Comparison of ENCODE assay signal across 17 cellular contexts in genomic region chr12:71654200-71654599, GRCh38. TPM values are rescaled to one million over a fixed set of nuclear protein-coding genes. Genes with fewer than 3 reads are reported as not detected.
DNase-seq lines count a peak whose midpoint lies in the region; ATAC-seq, FAIRE-seq and TF ChIP-seq lines count a peak whose summit lies in the region.
"Had no signal": no experiment of that assay in that cellular context is flagged by ENCODE, and none has a peak within 500 bp of the region (broad histone marks: within the 10 kb centered on the region; RNA-seq: fewer than 3 reads in every experiment).

No MANE protein-coding gene starts in this region.

- H3K27ac ChIP-seq in mammary epithelial cell (ENCODE audit: insufficient read depth, low read depth, low read length) (no peak overlapping the region), small intestine (ENCODE audit: low read depth in 1 of 2, low read length in 1 of 2) (no peak overlapping the region), upper lobe of left lung (no peak overlapping the region)
- H3K27ac ChIP-seq: SJCRH30 had no signal

- FAIRE-seq in small intestine (lab: Jason Lieb, UNC) = peak; percentile 77
- FAIRE-seq: GM18507 had no signal

- H3K79me2 ChIP-seq in mammary epithelial cell (ENCODE audit: insufficient read depth, low read length) (peaks cover 97% of the 10 kb centered on the region), Loucy (ENCODE audit: insufficient read depth, low read length) (peaks cover 83% of the 10 kb centered on the region)

- peaks cover 38% of the 10 kb centered on the region for H3K36me3 Mint-ChIP-seq in MCF 10A (ENCODE audit: insufficient read depth, unreplicated experiment)

- H3K9me3 ChIP-seq in mammary epithelial cell (replicated peaks; ENCODE audit: insufficient read depth, low read length) (no peaks in the 10 kb centered on the region), Loucy (ENCODE audit: insufficient read depth, low read depth, low read length) (peaks cover 4% of the 10 kb centered on the region; the same call in 1 of the 2 replicates), small intestine (ENCODE audit: control insufficient read depth, low read depth) (no peaks in the 10 kb centered on the region), upper lobe of left lung (no peaks in the 10 kb centered on the region)
- H3K9me3 ChIP-seq: BE2C, Caco-2 had no signal

- H3K4me2 ChIP-seq in mammary epithelial cell (ENCODE audit: insufficient read depth, low read depth, low read length) = no peak overlapping the region
- H3K4me2 ChIP-seq in Loucy (ENCODE audit: low read depth, low read length, poor library complexity, severe bottlenecking) = peak overlapping the region; percentile 71

- no peak for TF ChIP-seq EP300 in upper lobe of left lung (IDR thresholded peaks at IDR 0.05)

- peaks cover 27% of the 10 kb centered on the region for H3K36me3 ChIP-seq in mammary epithelial cell (ENCODE audit: insufficient read depth, low read length)
- H3K36me3 ChIP-seq in Loucy (ENCODE audit: insufficient read depth, low read length) = peaks cover 16% of the 10 kb centered on the region
- H3K36me3 ChIP-seq in small intestine (ENCODE audit: control insufficient read depth in 2 of 2, insufficient read depth in 2 of 2, low read length in 2 of 2) = peaks cover 11 to 18% of the 10 kb centered on the region in 2 donors
- H3K36me3 ChIP-seq in upper lobe of left lung = peaks cover 0 to 75% (median 12%) of the 10 kb centered on the region in 4 donors

- H3K9me2 ChIP-seq in Loucy (replicated peaks; ENCODE audit: low read depth, low read length) = no peaks in the 10 kb centered on the region

- H3K9me3 Mint-ChIP-seq in MCF 10A (ENCODE audit: unreplicated experiment) = no peaks in the 10 kb centered on the region

- H3K9ac ChIP-seq in mammary epithelial cell (ENCODE audit: insufficient read depth, low read length) (no peak overlapping the region), Loucy (ENCODE audit: low read depth, low read length, poor library complexity, severe bottlenecking) (no peak overlapping the region)

- no peaks in the 10 kb centered on the region for H3F3A ChIP-seq in Loucy (ENCODE audit: low read depth)

- WGBS in mammary epithelial cell (ENCODE audit: low coverage, missing lambda C conversion rate) = 81% methylated on average over 3 of the region's 3 CpGs
- WGBS in small intestine, 3 donors = 79 to 98% (median 86%) methylated on average over 3 of the region's 3 CpGs
- 77 to 95% methylated on average over 3 of the region's 3 CpGs for WGBS in upper lobe of left lung, 2 donors

- CTCF ChIA-PET in mammary epithelial cell (lab: Charles Lee; ENCODE audit: low non-redundant PET) (no interaction called here), MCF 10A (lab: Yijun Ruan, JAX) (interaction anchor here (1.0 to 1.2 kb wide), 2 partner anchors 14 to 93 kb away, joined by 3 to 4 read pairs; no protein-coding TSS in a partner anchor)

- H3K4me1 Mint-ChIP-seq in MCF 10A (ENCODE audit: insufficient read depth, unreplicated experiment) = peaks cover 18% of the 10 kb centered on the region

- no peak for TF ChIP-seq POLR2A in upper lobe of left lung (IDR thresholded peaks at IDR 0.05)

- H3K27ac Mint-ChIP-seq in MCF 10A (ENCODE audit: low read depth, unreplicated experiment) = no peak overlapping the region

- no peaks in the 10 kb centered on the region for H3K27me3 ChIP-seq in mammary epithelial cell (ENCODE audit: insufficient read depth, low read length)
- no peaks in the 10 kb centered on the region for H3K27me3 ChIP-seq in Loucy (ENCODE audit: insufficient read depth, low read length, poor library complexity, severe bottlenecking)
- no peaks in the 10 kb centered on the region for H3K27me3 ChIP-seq in small intestine (ENCODE audit: control insufficient read depth in 2 of 2, insufficient read depth in 2 of 2, low read length in 2 of 2)
- H3K27me3 ChIP-seq in upper lobe of left lung = no peaks in the 10 kb centered on the region
- H3K27me3 ChIP-seq: BE2C, SJCRH30 had no signal

- BruUV-seq in mammary epithelial cell (replicated peaks; lab: Mats Ljungman, UMichigan) (no TSS peak), MCF 10A (replicated peaks; lab: Mats Ljungman, UMichigan) (no TSS peak)

- TF ChIP-seq CTCF in mammary epithelial cell (conservative IDR thresholded peaks at IDR 0.05 in 1 of 2, IDR thresholded peaks at IDR 0.05 in 1 of 2; ENCODE audit: extremely low read depth in 1 of 2, insufficient read depth in 1 of 2, low read depth in 1 of 2, low read length in 2 of 2) (no peak), MCF 10A (IDR thresholded peaks at IDR 0.05; ENCODE audit: unreplicated experiment) (no peak), Loucy (conservative IDR thresholded peaks at IDR 0.05; ENCODE audit: low read length) (no peak), upper lobe of left lung (IDR thresholded peaks at IDR 0.05) (no peak)

- no peak for ATAC-seq in upper lobe of left lung (ENCODE audit: low FRiP score in 2 of 2)

- no peaks in the 10 kb centered on the region for H4K20me1 ChIP-seq in mammary epithelial cell (ENCODE audit: insufficient read depth, low read length)
- peaks cover 35% of the 10 kb centered on the region for H4K20me1 ChIP-seq in Loucy (ENCODE audit: insufficient read depth, low read length, poor library complexity, severe bottlenecking)

- no peak overlapping the region for H3K4me3 ChIP-seq in mammary epithelial cell (replicated peaks in 1 of 3; ENCODE audit: insufficient read depth in 1 of 3, low read depth in 2 of 3, low read length in 3 of 3)
- no peak overlapping the region for H3K4me3 ChIP-seq in Loucy (ENCODE audit: low read length, poor library complexity, severe bottlenecking)
- no peak overlapping the region for H3K4me3 ChIP-seq in small intestine (ENCODE audit: low read depth in 1 of 2, low read length in 2 of 2)
- no peak overlapping the region for H3K4me3 ChIP-seq in upper lobe of left lung
- H3K4me3 ChIP-seq: SJCRH30 had no signal

- intact Hi-C loops in mammary epithelial cell (cut with micrococcal nuclease) (no loop called here), MCF 10A (cut with micrococcal nuclease) (no loop called here)

- H2AFZ ChIP-seq in mammary epithelial cell (ENCODE audit: low read depth, low read length) (no peak overlapping the region), Loucy (ENCODE audit: low read length) (no peak overlapping the region)

- dilution Hi-C loops in mammary epithelial cell (cut with HindIII; ENCODE audit: low sequenced_read_pairs) = no loop called here

- H3K4me3 Mint-ChIP-seq in MCF 10A (ENCODE audit: unreplicated experiment) = no peak overlapping the region

- POLR2A ChIA-PET in MCF 10A (lab: Yijun Ruan, JAX) = interaction anchor here (0.6 to 3.3 kb wide), 4 partner anchors 10 to 127 kb away, joined by 3 to 19 read pairs (median 4); partner anchors contain the start of genes THAP2 and ZFC3H1

- in situ Hi-C loops in mammary epithelial cell (cut with MboI; ENCODE audit: low sequenced_read_pairs in 2 of 2) = no loop called here

- no peaks in the 10 kb centered on the region for H3K27me3 Mint-ChIP-seq in MCF 10A (ENCODE audit: insufficient read depth, unreplicated experiment)

- DNase-seq in mammary epithelial cell = peak; percentile 9
- DNase-seq in MCF 10A (ENCODE audit: unreplicated experiment) = no peak
- peak; percentile 11 for DNase-seq in amniotic epithelial cell (ENCODE audit: low read depth)
- no peak for DNase-seq in small intestine
- DNase-seq in NCI-H524 treated with DMSO at 0.1 percent for 48 hours (lab: John Stamatoyannopoulos, UW) = no peak
- DNase-seq in upper lobe of left lung = no peak
- DNase-seq: BE2C, Caco-2, H7, Kasumi-1, MV-4-11, NCI-H1436, NCI-H2029 treated with DMSO at 0.1 percent for 48 hours, NCI-H526, SJCRH30 had no signal

- no peaks in the 10 kb centered on the region for H3K4me1 ChIP-seq in mammary epithelial cell (ENCODE audit: insufficient read depth, low read length)
- H3K4me1 ChIP-seq in Loucy (ENCODE audit: insufficient read depth, low read length, poor library complexity, severe bottlenecking) = peaks cover 35% of the 10 kb centered on the region
- H3K4me1 ChIP-seq in small intestine (ENCODE audit: control insufficient read depth in 2 of 2, insufficient read depth in 1 of 2, low read depth in 1 of 2, low read length in 1 of 2) = no peaks in the 10 kb centered on the region
- peaks cover 0 to 28% (median 18%) of the 10 kb centered on the region in 4 donors for H3K4me1 ChIP-seq in upper lobe of left lung
- H3K4me1 ChIP-seq: BE2C, Caco-2, SJCRH30 had no signal

RNA-seq across cellular contexts. Expression of gene ZFC3H1, which starts 9.4 kb away (rescaled TPM):
- total RNA-seq in mammary epithelial cell (10 to 100 TPM; 31.2 to 50.2 TPM), MCF 10A (2022) (55.3 and 55.8 TPM in 2 replicates), upper lobe of left lung (100 to 1,000 TPM in 3 of 6 donors, 10 to 100 TPM in 3; 35.9 to 225 (median 74.1) TPM)
- polyA plus RNA-seq in mammary epithelial cell (13.6 TPM), small intestine (10 to 100 TPM; 10.5 to 11.6 (median 11.0) TPM)
- polyA minus RNA-seq in mammary epithelial cell = 12.2 TPM

RNA-seq across cellular contexts. Expression of gene THAP2, which starts 9.9 kb away (rescaled TPM):
- total RNA-seq in mammary epithelial cell = 1 to 10 TPM; 3.8 to 5.5 TPM
- polyA plus RNA-seq in mammary epithelial cell = 1.1 TPM
- not detected for polyA minus RNA-seq in mammary epithelial cell
- total RNA-seq in MCF 10A (2022) = 12.6 and 13.0 TPM in 2 replicates
- polyA plus RNA-seq in small intestine = 1 to 10 TPM; 1.6 to 3.5 (median 2.4) TPM
- total RNA-seq in upper lobe of left lung = 1 to 10 TPM; 2.1 to 5.0 (median 3.6) TPM

RNA-seq across cellular contexts. Expression of gene TMEM19, which starts 31.7 kb away (rescaled TPM):
- total RNA-seq in mammary epithelial cell (10 to 100 TPM; 22.1 to 41.7 TPM), MCF 10A (2022) (7.2 and 7.3 TPM in 2 replicates), upper lobe of left lung (10 to 100 TPM in 5 of 6 donors, 1 to 10 TPM in 1; 9.4 to 35.4 (median 20.5) TPM)
- polyA plus RNA-seq in mammary epithelial cell (23.6 TPM), small intestine (10 to 100 TPM; 12.2 to 28.8 (median 13.2) TPM)
- 21.6 TPM for polyA minus RNA-seq in mammary epithelial cell

Comparison
In these comparisons a context has a peak if more than half of its experiments do, and no peak if none do; other contexts are left out.
1. DNase-seq: peak in mammary epithelial cell (single experiment) and amniotic epithelial cell (single experiment); none in MCF 10A (single experiment), small intestine (single experiment), NCI-H524 treated with DMSO at 0.1 percent for 48 hours (single experiment) and upper lobe of left lung (0 of 2).